In genomic region chr11:119101367-119101758, GRCh38 we compare ENCODE assay signal across 6 cellular contexts. TPM values are rescaled to one million over a fixed set of nuclear protein-coding genes. Genes with fewer than 3 reads are reported as not detected.
DNase-seq lines count a peak whose midpoint lies in the region; ATAC-seq and TF ChIP-seq lines count a peak whose summit lies in the region.

No MANE protein-coding gene starts in this region.

- no peaks in the 10 kb centered on the region for H3K9me3 ChIP-seq in ascending aorta
- no peaks in the 10 kb centered on the region for H3K9me3 ChIP-seq in naive thymus-derived CD4-positive, alpha-beta T cell (ENCODE audit: control insufficient read depth in 2 of 3, low read length in 3 of 3)

- TF ChIP-seq CTCF in ascending aorta (IDR thresholded peaks at IDR 0.05), result peak in 1 of 3 experiments; percentile 28

- H3K4me3 Mint-ChIP-seq in naive thymus-derived CD4-positive, alpha-beta T cell, result peak overlapping the region; percentile 91 to 100 (median 96)

- CTCF ChIA-PET in naive thymus-derived CD4-positive, alpha-beta T cell (lab: Charles Lee), result interaction anchor here (0.9 to 1.8 kb wide), 9 partner anchors 11 to 204 kb away, joined by 3 to 9 read pairs (median 4); partner anchors contain the start of genes CBL, HINFP and NLRX1

- peaks cover 18 to 24% of the 10 kb centered on the region in 2 donors for H3K36me3 ChIP-seq in ascending aorta
- H3K36me3 ChIP-seq in naive thymus-derived CD4-positive, alpha-beta T cell (ENCODE audit: control insufficient read depth in 2 of 3, insufficient read depth in 3 of 3, low read length in 3 of 3), result peaks cover 9 to 19% (median 17%) of the 10 kb centered on the region in 3 experiments

- H3K36me3 Mint-ChIP-seq in naive thymus-derived CD4-positive, alpha-beta T cell, result peaks cover 4 to 17% (median 11%) of the 10 kb centered on the region in 5 donors

- H3K27me3 Mint-ChIP-seq in naive thymus-derived CD4-positive, alpha-beta T cell, result no peaks in the 10 kb centered on the region

- H3K27ac Mint-ChIP-seq in naive thymus-derived CD4-positive, alpha-beta T cell, result peak overlapping the region; percentile 98 to 100 (median 99)

- H3K27me3 ChIP-seq in ascending aorta, result no peaks in the 10 kb centered on the region
- no peaks in the 10 kb centered on the region for H3K27me3 ChIP-seq in naive thymus-derived CD4-positive, alpha-beta T cell (ENCODE audit: control insufficient read depth in 2 of 2, insufficient read depth in 2 of 2, low read length in 2 of 2)

- intact Hi-C loops in ascending aorta (cut with DNase I), result loop anchor here (5.0 to 10.0 kb wide), 2 partner anchors 216 to 667 kb away; partner anchors contain the start of genes KMT2A and MCAM
- intact Hi-C loops in naive thymus-derived CD4-positive, alpha-beta T cell (cut with micrococcal nuclease), result loop anchor here (1.0 to 5.0 kb wide), 9 partner anchors 17 to 1869 kb away; partner anchors contain the start of genes CENATAC (in 2 of the 2), VPS11 (in 2 of the 2), BCL9L (in 1 of the 2) and DDX6 (in 1 of the 2)

- H3K4me1 Mint-ChIP-seq in naive thymus-derived CD4-positive, alpha-beta T cell, result peaks cover 24 to 61% (median 50%) of the 10 kb centered on the region in 7 donors

- H3K4me1 ChIP-seq in ascending aorta, result peaks cover 15 to 20% of the 10 kb centered on the region in 2 donors
- peaks cover 15 to 21% of the 10 kb centered on the region in 2 donors for H3K4me1 ChIP-seq in naive thymus-derived CD4-positive, alpha-beta T cell (ENCODE audit: control insufficient read depth in 2 of 2, insufficient read depth in 2 of 2, low read length in 2 of 2)

- H3K9me3 Mint-ChIP-seq in naive thymus-derived CD4-positive, alpha-beta T cell, result no peaks in the 10 kb centered on the region

- POLR2A ChIA-PET in naive thymus-derived CD4-positive, alpha-beta T cell (lab: Charles Lee), result interaction anchor here (0.8 to 20.2 kb wide), 19 partner anchors 10 to 760 kb away, joined by 3 to 435 read pairs (median 5); partner anchors contain the start of genes ABCG4, CENATAC, HINFP and HMBS

- peak overlapping the region; percentile 75 to 89 for H3K4me3 ChIP-seq in ascending aorta
- peak overlapping the region; percentile 79 for H3K4me3 ChIP-seq in naive thymus-derived CD4-positive, alpha-beta T cell (ENCODE audit: low read length)

- ATAC-seq in GM18517 (IDR thresholded peaks at IDR 0.05; ENCODE audit: unreplicated experiment) (peak; percentile 15), HG03103 (IDR thresholded peaks at IDR 0.05; ENCODE audit: low read depth, unreplicated experiment) (peak; percentile 12)
- ATAC-seq in naive thymus-derived CD4-positive, alpha-beta T cell, result no peak

- DNase-seq in ascending aorta (ENCODE audit: low spot score in 2 of 2) (no peak), retina (no peak)
- no peak for DNase-seq in naive thymus-derived CD4-positive, alpha-beta T cell
- no peak for DNase-seq in central memory CD4-positive, alpha-beta T cell

- H3K27ac ChIP-seq in ascending aorta, result peak overlapping the region; percentile 92
- H3K27ac ChIP-seq in naive thymus-derived CD4-positive, alpha-beta T cell (ENCODE audit: low read depth, low read length), result peak overlapping the region; percentile 95

RNA-seq across cellular contexts. Expression of gene DPAGT1, which starts 0.3 kb away (rescaled TPM):
- 61.9 TPM for total RNA-seq in ascending aorta
- 10 to 100 TPM; 21.9 to 63.9 (median 37.9) TPM for total RNA-seq in naive thymus-derived CD4-positive, alpha-beta T cell
- 10 to 100 TPM; 25.0 to 32.6 TPM for polyA plus RNA-seq in naive thymus-derived CD4-positive, alpha-beta T cell

RNA-seq across cellular contexts. Expression of gene C2CD2L, which starts 5.8 kb away (rescaled TPM):
- 16.7 TPM for total RNA-seq in ascending aorta
- 10 to 100 TPM; 24.7 to 40.7 (median 36.1) TPM for total RNA-seq in naive thymus-derived CD4-positive, alpha-beta T cell
- 10 to 100 TPM in 1 of 2 donors, 1 to 10 TPM in 1; 2.7 to 10.2 TPM for polyA plus RNA-seq in naive thymus-derived CD4-positive, alpha-beta T cell

RNA-seq across cellular contexts. Expression of gene HMBS, which starts 16.7 kb away (rescaled TPM):
- total RNA-seq in ascending aorta, result 82.8 TPM
- total RNA-seq in naive thymus-derived CD4-positive, alpha-beta T cell, result 10 to 100 TPM in 1 of 5 experiments, 1 to 10 TPM in 4; 6.7 to 25.4 (median 7.7) TPM
- polyA plus RNA-seq in naive thymus-derived CD4-positive, alpha-beta T cell, result 10 to 100 TPM; 20.8 to 25.3 TPM

RNA-seq across cellular contexts. Expression of gene HINFP, which starts 20.0 kb away (rescaled TPM):
- 36.5 TPM for total RNA-seq in ascending aorta
- 10 to 100 TPM; 30.7 to 79.7 (median 42.7) TPM for total RNA-seq in naive thymus-derived CD4-positive, alpha-beta T cell
- polyA plus RNA-seq in naive thymus-derived CD4-positive, alpha-beta T cell, result 10 to 100 TPM; 14.7 to 24.1 TPM

RNA-seq across cellular contexts. Expression of gene VPS11, which starts 33.7 kb away (rescaled TPM):
- total RNA-seq in ascending aorta, result 23.4 TPM
- 10 to 100 TPM; 39.0 to 73.9 (median 57.1) TPM for total RNA-seq in naive thymus-derived CD4-positive, alpha-beta T cell
- 10 to 100 TPM; 40.3 to 72.1 TPM for polyA plus RNA-seq in naive thymus-derived CD4-positive, alpha-beta T cell
